Comparison of ENCODE assay signal across 15 cellular contexts in the genomic region with DNA sequence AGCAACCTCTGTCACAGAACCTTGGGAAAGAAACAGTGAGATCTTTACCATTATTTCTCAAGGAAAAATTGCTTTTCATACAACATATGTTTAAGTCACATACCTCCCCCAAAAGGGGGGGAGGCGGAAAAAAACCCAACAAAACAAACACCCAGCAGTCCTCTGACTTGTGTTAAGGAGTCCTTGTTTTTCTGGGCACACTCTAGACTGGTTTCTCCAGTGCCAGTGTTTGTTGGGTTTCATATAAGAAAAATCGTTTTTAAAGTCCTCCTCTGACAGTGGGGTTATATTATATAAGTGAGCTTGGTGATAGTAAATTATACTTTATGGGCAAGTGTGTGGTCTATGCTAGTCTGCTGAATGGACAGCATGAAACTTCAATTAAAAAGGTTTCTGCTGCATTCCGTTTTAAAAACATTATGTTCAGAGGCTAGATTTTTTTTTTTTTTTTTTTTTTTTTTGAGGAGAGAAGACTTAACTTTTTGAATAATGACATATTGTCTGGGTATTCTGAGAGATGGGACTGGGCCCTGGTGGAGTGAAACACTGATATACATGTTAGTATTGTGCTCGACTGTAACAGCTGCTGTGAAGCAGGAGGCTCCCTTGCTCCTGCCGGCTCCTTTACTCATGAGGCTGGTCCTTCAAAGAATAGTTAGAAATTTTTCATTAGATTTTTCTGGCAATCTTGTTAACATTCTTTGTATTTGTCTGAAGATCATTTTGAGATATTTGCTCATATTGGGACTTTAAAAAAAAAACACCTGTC.
DNase-seq lines count a peak whose midpoint lies in the region; ATAC-seq, FAIRE-seq and TF ChIP-seq lines count a peak whose summit lies in the region.
"Had no signal": no experiment of that assay in that cellular context is flagged by ENCODE, and none has a peak within 500 bp of the region (broad histone marks: within the 10 kb centered on the region; RNA-seq: fewer than 3 reads in every experiment).

No MANE protein-coding gene starts in this region.

- in situ Hi-C loops in GM13976 (cut with MboI; ENCODE audit: low sequenced_read_pairs, unreplicated experiment), result no loop called here

- peak overlapping the region; percentile 38 for H3K4me3 ChIP-seq in muscle layer of duodenum (ENCODE audit: low read depth in 1 of 2, low read length in 2 of 2)
- H3K4me3 ChIP-seq in thoracic aorta, result peak overlapping the region; percentile 65
- H3K4me3 ChIP-seq: K562 had no signal

- no peaks in the 10 kb centered on the region for H3K27me3 ChIP-seq in muscle layer of duodenum (ENCODE audit: low read depth, low read length)
- no peaks in the 10 kb centered on the region for H3K27me3 ChIP-seq in thoracic aorta (replicated peaks; ENCODE audit: insufficient read depth)

- DNase-seq in NCI-H2227 (lab: John Stamatoyannopoulos, UW; ENCODE audit: unreplicated experiment), result peak; percentile 47
- no peak for DNase-seq in NCI-H2227 treated with DMSO at 0.1 percent for 48 hours (lab: John Stamatoyannopoulos, UW)
- DNase-seq in thoracic aorta (ENCODE audit: low spot score), result no peak
- no peak for DNase-seq in GM13976 (ENCODE audit: low spot score)
- no peak for DNase-seq in T-helper 1 cell
- DNase-seq: activated effector memory CD4-positive, alpha-beta T cell treated with anti-CD3 and anti-CD28 coated beads, Interleukin-2, amount 50 U/mL, for 16 hours; effector memory CD4-positive, alpha-beta T cell; NCI-H2081 had no signal

- H3K36me3 ChIP-seq in muscle layer of duodenum (ENCODE audit: control insufficient read depth in 1 of 2, insufficient read depth in 2 of 2, low read length in 2 of 2), result no peaks in the 10 kb centered on the region
- no peaks in the 10 kb centered on the region for H3K36me3 ChIP-seq in thoracic aorta

- H3K27ac ChIP-seq in muscle layer of duodenum (ENCODE audit: low read length) (peak overlapping the region; percentile 24), thoracic aorta (peak overlapping the region; percentile 81 to 83)

- H3K4me1 ChIP-seq in muscle layer of duodenum (ENCODE audit: control insufficient read depth in 1 of 2, insufficient read depth in 2 of 2, low read length in 2 of 2), result peaks cover 0 to 16% of the 10 kb centered on the region in 2 donors
- H3K4me1 ChIP-seq in thoracic aorta (ENCODE audit: control insufficient read depth in 1 of 2, low read depth in 2 of 2), result peaks cover 16 to 56% of the 10 kb centered on the region in 2 donors

- peak; percentile 53 for FAIRE-seq in endometrium (lab: Jason Lieb, UNC)
- FAIRE-seq: A204.1, H54, K562, urothelium cell line had no signal

- H3K9me3 ChIP-seq in muscle layer of duodenum (ENCODE audit: control insufficient read depth in 1 of 2, low read length in 2 of 2) (no peaks in the 10 kb centered on the region), thoracic aorta (no peaks in the 10 kb centered on the region)

- TF ChIP-seq CTCF in thoracic aorta (IDR thresholded peaks at IDR 0.05), result no peak
- no peak for TF ChIP-seq CTCF in GM13976 (IDR thresholded peaks at IDR 0.05; ENCODE audit: borderline replicate concordance, control extremely low read depth, extremely low read depth, insufficient read depth, missing control alignments)

- ATAC-seq in thoracic aorta (ENCODE audit: insufficient number of reproducible peaks, low FRiP score, low read depth) (no peak), GM19324 (IDR thresholded peaks at IDR 0.05; ENCODE audit: low FRiP score, unreplicated experiment) (no peak)
- ATAC-seq: K562 had no signal
